Comparison of ENCODE assay signal across 1 cellular context in the genomic region with DNA sequence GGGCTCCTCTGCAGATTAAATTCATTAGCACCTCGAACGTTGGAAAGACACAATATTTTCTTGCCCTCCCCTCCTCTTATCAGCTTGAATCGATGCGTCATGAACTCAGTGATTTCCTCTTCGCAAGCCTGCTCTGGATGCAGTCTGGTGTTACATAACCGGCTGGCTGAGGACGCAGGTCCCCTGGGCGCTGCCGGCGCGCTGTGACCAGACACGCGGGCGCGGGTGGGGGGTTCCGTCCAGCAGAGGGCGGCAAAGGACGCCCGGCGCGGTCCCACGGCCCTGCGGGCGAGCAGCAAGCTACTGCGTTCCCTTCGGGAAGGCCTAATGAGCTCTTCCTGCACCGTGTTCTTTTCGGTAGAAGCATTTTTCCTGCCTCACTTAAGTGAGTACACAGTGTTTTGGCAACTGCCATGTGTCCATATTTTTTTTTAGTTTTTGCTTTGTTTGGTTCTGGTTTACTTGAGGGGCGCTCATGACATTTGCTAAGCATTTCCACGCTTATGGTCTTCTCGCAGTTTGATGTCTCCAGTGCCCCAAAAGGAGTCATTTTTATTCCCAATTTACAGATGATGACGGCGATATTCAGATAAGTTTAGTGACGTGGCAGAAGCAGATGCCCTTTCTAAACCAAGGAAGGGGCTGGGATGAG.
A peak's percentile ranks its signal among the peaks of the same experiment; 100 is the strongest.
TF ChIP-seq lines count a peak whose summit lies in the region.

No MANE protein-coding gene starts in this region.

TF ChIP-seq in WTC11, 78 proteins besides CTCF, POLR2A, EP300 and RAD21 (continued from another document):
- TF ChIP-seq, protein P1, sequence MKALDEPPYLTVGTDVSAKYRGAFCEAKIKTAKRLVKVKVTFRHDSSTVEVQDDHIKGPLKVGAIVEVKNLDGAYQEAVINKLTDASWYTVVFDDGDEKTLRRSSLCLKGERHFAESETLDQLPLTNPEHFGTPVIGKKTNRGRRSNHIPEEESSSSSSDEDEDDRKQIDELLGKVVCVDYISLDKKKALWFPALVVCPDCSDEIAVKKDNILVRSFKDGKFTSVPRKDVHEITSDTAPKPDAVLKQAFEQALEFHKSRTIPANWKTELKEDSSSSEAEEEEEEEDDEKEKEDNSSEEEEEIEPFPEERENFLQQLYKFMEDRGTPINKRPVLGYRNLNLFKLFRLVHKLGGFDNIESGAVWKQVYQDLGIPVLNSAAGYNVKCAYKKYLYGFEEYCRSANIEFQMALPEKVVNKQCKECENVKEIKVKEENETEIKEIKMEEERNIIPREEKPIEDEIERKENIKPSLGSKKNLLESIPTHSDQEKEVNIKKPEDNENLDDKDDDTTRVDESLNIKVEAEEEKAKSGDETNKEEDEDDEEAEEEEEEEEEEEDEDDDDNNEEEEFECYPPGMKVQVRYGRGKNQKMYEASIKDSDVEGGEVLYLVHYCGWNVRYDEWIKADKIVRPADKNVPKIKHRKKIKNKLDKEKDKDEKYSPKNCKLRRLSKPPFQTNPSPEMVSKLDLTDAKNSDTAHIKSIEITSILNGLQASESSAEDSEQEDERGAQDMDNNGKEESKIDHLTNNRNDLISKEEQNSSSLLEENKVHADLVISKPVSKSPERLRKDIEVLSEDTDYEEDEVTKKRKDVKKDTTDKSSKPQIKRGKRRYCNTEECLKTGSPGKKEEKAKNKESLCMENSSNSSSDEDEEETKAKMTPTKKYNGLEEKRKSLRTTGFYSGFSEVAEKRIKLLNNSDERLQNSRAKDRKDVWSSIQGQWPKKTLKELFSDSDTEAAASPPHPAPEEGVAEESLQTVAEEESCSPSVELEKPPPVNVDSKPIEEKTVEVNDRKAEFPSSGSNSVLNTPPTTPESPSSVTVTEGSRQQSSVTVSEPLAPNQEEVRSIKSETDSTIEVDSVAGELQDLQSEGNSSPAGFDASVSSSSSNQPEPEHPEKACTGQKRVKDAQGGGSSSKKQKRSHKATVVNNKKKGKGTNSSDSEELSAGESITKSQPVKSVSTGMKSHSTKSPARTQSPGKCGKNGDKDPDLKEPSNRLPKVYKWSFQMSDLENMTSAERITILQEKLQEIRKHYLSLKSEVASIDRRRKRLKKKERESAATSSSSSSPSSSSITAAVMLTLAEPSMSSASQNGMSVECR (CRISPR knock-in tag; IDR thresholded peaks at IDR 0.05; ENCODE audit: borderline replicate concordance), result peak; percentile 57; the same call in 1 of the 2 replicates
- TF ChIP-seq ZNF671 (CRISPR knock-in tag; IDR thresholded peaks at IDR 0.05) (no peak), ZNF416 (CRISPR knock-in tag; IDR thresholded peaks at IDR 0.05) (no peak), NR1H2 (CRISPR knock-in tag; IDR thresholded peaks at IDR 0.05) (no peak), RORB (CRISPR knock-in tag; IDR thresholded peaks at IDR 0.05) (no peak), ZNF138 (CRISPR knock-in tag; conservative IDR thresholded peaks at IDR 0.05) (no peak), TEAD1 (CRISPR knock-in tag; IDR thresholded peaks at IDR 0.05) (0 out of 2 replicates have a peak, but pooled peaks have one; percentile 24), HMGA2 (CRISPR knock-in tag; IDR thresholded peaks at IDR 0.05) (no peak), EMX1 (CRISPR knock-in tag; IDR thresholded peaks at IDR 0.05) (no peak), FOXP1 (CRISPR knock-in tag; IDR thresholded peaks at IDR 0.05; ENCODE audit: borderline replicate concordance) (peak; percentile 29; the same call in 1 of the 2 replicates), NFE2L1 (CRISPR knock-in tag; IDR thresholded peaks at IDR 0.05) (no peak), JAZF1 (CRISPR knock-in tag; IDR thresholded peaks at IDR 0.05) (no peak), SOX15 (CRISPR knock-in tag; IDR thresholded peaks at IDR 0.05) (no peak), ETV6 (CRISPR knock-in tag; IDR thresholded peaks at IDR 0.05) (0 out of 2 replicates have a peak, but pooled peaks have one; percentile 63)
- TF ChIP-seq, protein P2, sequence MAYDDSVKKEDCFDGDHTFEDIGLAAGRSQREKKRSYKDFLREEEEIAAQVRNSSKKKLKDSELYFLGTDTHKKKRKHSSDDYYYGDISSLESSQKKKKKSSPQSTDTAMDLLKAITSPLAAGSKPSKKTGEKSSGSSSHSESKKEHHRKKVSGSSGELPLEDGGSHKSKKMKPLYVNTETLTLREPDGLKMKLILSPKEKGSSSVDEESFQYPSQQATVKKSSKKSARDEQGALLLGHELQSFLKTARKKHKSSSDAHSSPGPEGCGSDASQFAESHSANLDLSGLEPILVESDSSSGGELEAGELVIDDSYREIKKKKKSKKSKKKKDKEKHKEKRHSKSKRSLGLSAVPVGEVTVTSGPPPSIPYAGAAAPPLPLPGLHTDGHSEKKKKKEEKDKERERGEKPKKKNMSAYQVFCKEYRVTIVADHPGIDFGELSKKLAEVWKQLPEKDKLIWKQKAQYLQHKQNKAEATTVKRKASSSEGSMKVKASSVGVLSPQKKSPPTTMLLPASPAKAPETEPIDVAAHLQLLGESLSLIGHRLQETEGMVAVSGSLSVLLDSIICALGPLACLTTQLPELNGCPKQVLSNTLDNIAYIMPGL (CRISPR knock-in tag; IDR thresholded peaks at IDR 0.05), result peak; percentile 61; the same call in 1 of the 2 replicates
- TF ChIP-seq, protein P3, sequence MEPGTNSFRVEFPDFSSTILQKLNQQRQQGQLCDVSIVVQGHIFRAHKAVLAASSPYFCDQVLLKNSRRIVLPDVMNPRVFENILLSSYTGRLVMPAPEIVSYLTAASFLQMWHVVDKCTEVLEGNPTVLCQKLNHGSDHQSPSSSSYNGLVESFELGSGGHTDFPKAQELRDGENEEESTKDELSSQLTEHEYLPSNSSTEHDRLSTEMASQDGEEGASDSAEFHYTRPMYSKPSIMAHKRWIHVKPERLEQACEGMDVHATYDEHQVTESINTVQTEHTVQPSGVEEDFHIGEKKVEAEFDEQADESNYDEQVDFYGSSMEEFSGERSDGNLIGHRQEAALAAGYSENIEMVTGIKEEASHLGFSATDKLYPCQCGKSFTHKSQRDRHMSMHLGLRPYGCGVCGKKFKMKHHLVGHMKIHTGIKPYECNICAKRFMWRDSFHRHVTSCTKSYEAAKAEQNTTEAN (CRISPR knock-in tag; IDR thresholded peaks at IDR 0.05), result no peak
- TF ChIP-seq, protein P4, sequence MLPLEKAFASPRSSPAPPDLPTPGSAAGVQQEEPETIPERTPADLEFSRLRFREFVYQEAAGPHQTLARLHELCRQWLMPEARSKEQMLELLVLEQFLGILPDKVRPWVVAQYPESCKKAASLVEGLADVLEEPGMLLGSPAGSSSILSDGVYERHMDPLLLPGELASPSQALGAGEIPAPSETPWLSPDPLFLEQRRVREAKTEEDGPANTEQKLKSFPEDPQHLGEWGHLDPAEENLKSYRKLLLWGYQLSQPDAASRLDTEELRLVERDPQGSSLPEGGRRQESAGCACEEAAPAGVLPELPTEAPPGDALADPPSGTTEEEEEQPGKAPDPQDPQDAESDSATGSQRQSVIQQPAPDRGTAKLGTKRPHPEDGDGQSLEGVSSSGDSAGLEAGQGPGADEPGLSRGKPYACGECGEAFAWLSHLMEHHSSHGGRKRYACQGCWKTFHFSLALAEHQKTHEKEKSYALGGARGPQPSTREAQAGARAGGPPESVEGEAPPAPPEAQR (CRISPR knock-in tag; IDR thresholded peaks at IDR 0.05), result no peak
- TF ChIP-seq, protein P5, sequence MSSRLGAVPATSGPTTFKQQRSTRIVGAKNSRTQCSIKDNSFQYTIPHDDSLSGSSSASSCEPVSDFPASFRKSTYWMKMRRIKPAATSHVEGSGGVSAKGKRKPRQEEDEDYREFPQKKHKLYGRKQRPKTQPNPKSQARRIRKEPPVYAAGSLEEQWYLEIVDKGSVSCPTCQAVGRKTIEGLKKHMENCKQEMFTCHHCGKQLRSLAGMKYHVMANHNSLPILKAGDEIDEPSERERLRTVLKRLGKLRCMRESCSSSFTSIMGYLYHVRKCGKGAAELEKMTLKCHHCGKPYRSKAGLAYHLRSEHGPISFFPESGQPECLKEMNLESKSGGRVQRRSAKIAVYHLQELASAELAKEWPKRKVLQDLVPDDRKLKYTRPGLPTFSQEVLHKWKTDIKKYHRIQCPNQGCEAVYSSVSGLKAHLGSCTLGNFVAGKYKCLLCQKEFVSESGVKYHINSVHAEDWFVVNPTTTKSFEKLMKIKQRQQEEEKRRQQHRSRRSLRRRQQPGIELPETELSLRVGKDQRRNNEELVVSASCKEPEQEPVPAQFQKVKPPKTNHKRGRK (CRISPR knock-in tag; IDR thresholded peaks at IDR 0.05; ENCODE audit: borderline replicate concordance), result no peak
- TF ChIP-seq, protein P6, sequence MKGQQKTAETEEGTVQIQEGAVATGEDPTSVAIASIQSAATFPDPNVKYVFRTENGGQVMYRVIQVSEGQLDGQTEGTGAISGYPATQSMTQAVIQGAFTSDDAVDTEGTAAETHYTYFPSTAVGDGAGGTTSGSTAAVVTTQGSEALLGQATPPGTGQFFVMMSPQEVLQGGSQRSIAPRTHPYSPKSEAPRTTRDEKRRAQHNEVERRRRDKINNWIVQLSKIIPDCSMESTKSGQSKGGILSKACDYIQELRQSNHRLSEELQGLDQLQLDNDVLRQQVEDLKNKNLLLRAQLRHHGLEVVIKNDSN (CRISPR knock-in tag; IDR thresholded peaks at IDR 0.05), result no peak
- TF ChIP-seq, protein P7, sequence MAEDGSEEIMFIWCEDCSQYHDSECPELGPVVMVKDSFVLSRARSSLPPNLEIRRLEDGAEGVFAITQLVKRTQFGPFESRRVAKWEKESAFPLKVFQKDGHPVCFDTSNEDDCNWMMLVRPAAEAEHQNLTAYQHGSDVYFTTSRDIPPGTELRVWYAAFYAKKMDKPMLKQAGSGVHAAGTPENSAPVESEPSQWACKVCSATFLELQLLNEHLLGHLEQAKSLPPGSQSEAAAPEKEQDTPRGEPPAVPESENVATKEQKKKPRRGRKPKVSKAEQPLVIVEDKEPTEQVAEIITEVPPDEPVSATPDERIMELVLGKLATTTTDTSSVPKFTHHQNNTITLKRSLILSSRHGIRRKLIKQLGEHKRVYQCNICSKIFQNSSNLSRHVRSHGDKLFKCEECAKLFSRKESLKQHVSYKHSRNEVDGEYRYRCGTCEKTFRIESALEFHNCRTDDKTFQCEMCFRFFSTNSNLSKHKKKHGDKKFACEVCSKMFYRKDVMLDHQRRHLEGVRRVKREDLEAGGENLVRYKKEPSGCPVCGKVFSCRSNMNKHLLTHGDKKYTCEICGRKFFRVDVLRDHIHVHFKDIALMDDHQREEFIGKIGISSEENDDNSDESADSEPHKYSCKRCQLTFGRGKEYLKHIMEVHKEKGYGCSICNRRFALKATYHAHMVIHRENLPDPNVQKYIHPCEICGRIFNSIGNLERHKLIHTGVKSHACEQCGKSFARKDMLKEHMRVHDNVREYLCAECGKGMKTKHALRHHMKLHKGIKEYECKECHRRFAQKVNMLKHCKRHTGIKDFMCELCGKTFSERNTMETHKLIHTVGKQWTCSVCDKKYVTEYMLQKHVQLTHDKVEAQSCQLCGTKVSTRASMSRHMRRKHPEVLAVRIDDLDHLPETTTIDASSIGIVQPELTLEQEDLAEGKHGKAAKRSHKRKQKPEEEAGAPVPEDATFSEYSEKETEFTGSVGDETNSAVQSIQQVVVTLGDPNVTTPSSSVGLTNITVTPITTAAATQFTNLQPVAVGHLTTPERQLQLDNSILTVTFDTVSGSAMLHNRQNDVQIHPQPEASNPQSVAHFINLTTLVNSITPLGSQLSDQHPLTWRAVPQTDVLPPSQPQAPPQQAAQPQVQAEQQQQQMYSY (CRISPR knock-in tag; IDR thresholded peaks at IDR 0.05), result no peak
- TF ChIP-seq, protein P8, sequence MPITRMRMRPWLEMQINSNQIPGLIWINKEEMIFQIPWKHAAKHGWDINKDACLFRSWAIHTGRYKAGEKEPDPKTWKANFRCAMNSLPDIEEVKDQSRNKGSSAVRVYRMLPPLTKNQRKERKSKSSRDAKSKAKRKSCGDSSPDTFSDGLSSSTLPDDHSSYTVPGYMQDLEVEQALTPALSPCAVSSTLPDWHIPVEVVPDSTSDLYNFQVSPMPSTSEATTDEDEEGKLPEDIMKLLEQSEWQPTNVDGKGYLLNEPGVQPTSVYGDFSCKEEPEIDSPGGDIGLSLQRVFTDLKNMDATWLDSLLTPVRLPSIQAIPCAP (CRISPR knock-in tag; IDR thresholded peaks at IDR 0.05), result no peak
- TF ChIP-seq, protein P9, sequence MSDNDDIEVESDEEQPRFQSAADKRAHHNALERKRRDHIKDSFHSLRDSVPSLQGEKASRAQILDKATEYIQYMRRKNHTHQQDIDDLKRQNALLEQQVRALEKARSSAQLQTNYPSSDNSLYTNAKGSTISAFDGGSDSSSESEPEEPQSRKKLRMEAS (CRISPR knock-in tag; IDR thresholded peaks at IDR 0.05), result peak; percentile 68
- TF ChIP-seq, protein P10, sequence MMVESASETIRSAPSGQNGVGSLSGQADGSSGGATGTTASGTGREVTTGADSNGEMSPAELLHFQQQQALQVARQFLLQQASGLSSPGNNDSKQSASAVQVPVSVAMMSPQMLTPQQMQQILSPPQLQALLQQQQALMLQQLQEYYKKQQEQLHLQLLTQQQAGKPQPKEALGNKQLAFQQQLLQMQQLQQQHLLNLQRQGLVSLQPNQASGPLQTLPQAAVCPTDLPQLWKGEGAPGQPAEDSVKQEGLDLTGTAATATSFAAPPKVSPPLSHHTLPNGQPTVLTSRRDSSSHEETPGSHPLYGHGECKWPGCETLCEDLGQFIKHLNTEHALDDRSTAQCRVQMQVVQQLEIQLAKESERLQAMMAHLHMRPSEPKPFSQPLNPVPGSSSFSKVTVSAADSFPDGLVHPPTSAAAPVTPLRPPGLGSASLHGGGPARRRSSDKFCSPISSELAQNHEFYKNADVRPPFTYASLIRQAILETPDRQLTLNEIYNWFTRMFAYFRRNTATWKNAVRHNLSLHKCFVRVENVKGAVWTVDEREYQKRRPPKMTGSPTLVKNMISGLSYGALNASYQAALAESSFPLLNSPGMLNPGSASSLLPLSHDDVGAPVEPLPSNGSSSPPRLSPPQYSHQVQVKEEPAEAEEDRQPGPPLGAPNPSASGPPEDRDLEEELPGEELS (CRISPR knock-in tag; IDR thresholded peaks at IDR 0.05), result no peak
